Comparison of ENCODE assay signal across 11 cellular contexts in the genomic region with DNA sequence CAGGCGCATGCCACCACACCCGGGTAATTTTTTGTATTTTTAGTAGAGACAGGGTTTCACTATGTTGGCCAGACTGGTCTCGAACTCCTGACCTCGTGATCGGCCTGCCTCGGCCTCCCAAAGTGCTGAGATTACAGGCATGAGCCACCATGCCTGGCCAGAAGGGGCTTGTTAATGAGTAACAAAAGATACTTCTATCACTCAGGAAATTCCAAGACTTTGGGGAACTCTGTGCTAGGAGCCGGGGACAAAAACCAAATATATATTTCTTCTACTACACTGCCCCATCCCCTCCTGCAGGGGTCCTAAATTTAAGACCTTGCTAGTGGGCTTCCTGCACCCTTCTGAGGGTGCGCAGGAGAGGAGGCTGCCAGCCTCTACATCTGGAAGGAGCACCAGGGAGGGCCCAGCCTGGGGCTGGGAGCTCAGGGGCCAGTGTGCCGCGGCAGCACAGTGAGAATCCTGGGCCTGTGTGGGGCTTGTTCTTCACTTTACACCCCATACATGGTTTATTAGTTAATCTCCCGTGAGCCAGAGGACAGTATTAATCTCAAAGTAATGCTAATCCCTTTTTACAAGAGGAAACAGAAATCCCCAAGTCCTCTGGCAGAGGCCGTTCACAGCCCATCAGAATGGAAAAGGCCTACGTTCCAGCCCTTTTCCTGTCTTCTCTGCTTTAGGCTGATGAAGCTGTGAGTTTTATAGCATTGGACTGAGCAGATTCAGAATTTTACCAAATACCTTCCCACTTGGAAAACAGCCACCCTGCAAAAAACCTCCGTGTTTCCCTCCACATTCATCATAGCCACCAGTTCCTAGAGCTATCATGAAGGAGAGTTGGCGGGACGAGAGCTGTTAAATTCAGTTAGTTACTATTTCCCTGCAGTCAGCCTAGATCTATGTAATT. TPM values are rescaled to one million over a fixed set of nuclear protein-coding genes. Genes with fewer than 3 reads are reported as not detected.
DNase-seq lines count a peak whose midpoint lies in the region; ATAC-seq and TF ChIP-seq lines count a peak whose summit lies in the region.
"Had no signal": no experiment of that assay in that cellular context is flagged by ENCODE, and none has a peak within 500 bp of the region (broad histone marks: within the 10 kb centered on the region; RNA-seq: fewer than 3 reads in every experiment).

No MANE protein-coding gene starts in this region.

- intact Hi-C loops in Panc1 (cut with micrococcal nuclease; ENCODE audit: unreplicated experiment) = no loop called here
- intact Hi-C loops in activated CD4-positive, alpha-beta T cell treated with anti-CD3 and anti-CD28 coated beads, Interleukin-2, amount 10 ng/mL, durations not matched to agents 24 days and 14 days (cut with micrococcal nuclease) = no loop called here

- no peak overlapping the region for H3K4me3 Mint-ChIP-seq in activated CD4-positive, alpha-beta T cell treated with anti-CD3 and anti-CD28 coated beads, Interleukin-2, amount 10 ng/mL, durations not matched to agents 24 days and 14 days

- H3K36me3 ChIP-seq in BLaER1 treated with 17β-estradiol and CSF1 and Interleukin-3, amounts not matched to agents 10 nM and 100 nM = peaks cover 5 to 49% (median 30%) of the 10 kb centered on the region in 11 experiments; a peak in 19 of 22 replicates
- H3K36me3 ChIP-seq in Panc1 (ENCODE audit: control insufficient read depth, insufficient read depth, low read length) (no peaks in the 10 kb centered on the region), fibroblast of lung (ENCODE audit: control insufficient read depth, insufficient read depth, low read length) (peaks cover 3% of the 10 kb centered on the region), rectal smooth muscle tissue (ENCODE audit: control insufficient read depth, insufficient read depth, low read length) (no peaks in the 10 kb centered on the region)

- TF ChIP-seq CTCF in Panc1 (IDR thresholded peaks at IDR 0.05) (no peak), fibroblast of lung (conservative IDR thresholded peaks at IDR 0.05 in 1 of 2, IDR thresholded peaks at IDR 0.05 in 1 of 2; ENCODE audit: low read depth in 1 of 2, low read length in 2 of 2) (no peak)

- H3K4me3 ChIP-seq in BLaER1 treated with 17β-estradiol and CSF1 and Interleukin-3, amounts not matched to agents 10 nM and 100 nM = no peak overlapping the region
- H3K4me3 ChIP-seq in Panc1 (ENCODE audit: low read depth in 2 of 2, low read length in 2 of 2) = no peak overlapping the region
- no peak overlapping the region for H3K4me3 ChIP-seq in fibroblast of lung (replicated peaks in 1 of 4; ENCODE audit: control extremely low read depth in 1 of 4, insufficient read depth in 1 of 4, low read depth in 3 of 4, low read length in 4 of 4)
- H3K4me3 ChIP-seq in rectal smooth muscle tissue (ENCODE audit: low read length) = no peak overlapping the region
- H3K4me3 ChIP-seq: K562 had no signal

- in situ Hi-C loops in Panc1 (cut with HindIII; ENCODE audit: low pct_unique_long_range_greater_than_20kb, low sequenced_read_pairs) = no loop called here

- peak overlapping the region in 9 of 11 experiments; percentile 4 to 66 (median 53); a peak in 11 of 22 replicates for H3K27ac ChIP-seq in BLaER1 treated with 17β-estradiol and CSF1 and Interleukin-3, amounts not matched to agents 10 nM and 100 nM
- H3K27ac ChIP-seq in Panc1 (ENCODE audit: low read length) (peak overlapping the region; percentile 83), fibroblast of lung (ENCODE audit: insufficient read depth, low read length) (peak overlapping the region; percentile 80), rectal smooth muscle tissue (ENCODE audit: low read depth, low read length) (peak overlapping the region; percentile 55)

- H4K20me1 ChIP-seq in BLaER1 treated with 17β-estradiol and CSF1 and Interleukin-3, amounts not matched to agents 10 nM and 100 nM = peaks cover 46 to 99% (median 73%) of the 10 kb centered on the region in 11 experiments; a peak in 21 of 22 replicates
- H4K20me1 ChIP-seq in fibroblast of lung (ENCODE audit: control insufficient read depth, extremely low read depth, insufficient read depth, low read length) = no peaks in the 10 kb centered on the region

- no peaks in the 10 kb centered on the region for H3K27me3 Mint-ChIP-seq in activated CD4-positive, alpha-beta T cell treated with anti-CD3 and anti-CD28 coated beads, Interleukin-2, amount 10 ng/mL, durations not matched to agents 24 days and 14 days

- no peak overlapping the region for H3K27ac Mint-ChIP-seq in activated CD4-positive, alpha-beta T cell treated with anti-CD3 and anti-CD28 coated beads, Interleukin-2, amount 10 ng/mL, durations not matched to agents 24 days and 14 days

- peak overlapping the region; percentile 70 to 88 (median 81) for H3K4me2 ChIP-seq in BLaER1 treated with 17β-estradiol and CSF1 and Interleukin-3, amounts not matched to agents 10 nM and 100 nM
- peak overlapping the region; percentile 20 for H3K4me2 ChIP-seq in fibroblast of lung (ENCODE audit: extremely low read depth, insufficient read depth, low read length)

- H3K4me1 Mint-ChIP-seq in activated CD4-positive, alpha-beta T cell treated with anti-CD3 and anti-CD28 coated beads, Interleukin-2, amount 10 ng/mL, durations not matched to agents 24 days and 14 days = peaks cover 7% of the 10 kb centered on the region

- DNase-seq in Panc1 (ENCODE audit: low read depth, low spot score) = no peak
- DNase-seq in fibroblast of lung (ENCODE audit: low read depth in 2 of 2) = peak in 1 of 2 donors; percentile 54
- no peak for DNase-seq in activated CD8-positive, alpha-beta memory T cell treated with anti-CD3 and anti-CD28 coated beads for 24 hours
- DNase-seq in activated CD4-positive, alpha-beta T cell treated with anti-CD3 and anti-CD28 coated beads, Interleukin-2, amount 10 ng/mL, durations not matched to agents 24 days and 14 days = no peak
- no peak for DNase-seq in epidermal melanocyte (ENCODE audit: insufficient read length, low spot score)
- DNase-seq in NCI-H748 (lab: John Stamatoyannopoulos, UW; ENCODE audit: unreplicated experiment) = no peak
- DNase-seq: activated CD4-positive, CD25-positive, alpha-beta regulatory T cell; COR-L47 had no signal

- no peaks in the 10 kb centered on the region for H3K27me3 ChIP-seq in BLaER1 treated with 17β-estradiol and CSF1 and Interleukin-3, amounts not matched to agents 10 nM and 100 nM
- no peaks in the 10 kb centered on the region for H3K27me3 ChIP-seq in Panc1 (ENCODE audit: control insufficient read depth, insufficient read depth, low read length)
- no peaks in the 10 kb centered on the region for H3K27me3 ChIP-seq in fibroblast of lung (ENCODE audit: control insufficient read depth, insufficient read depth, low read length)
- H3K27me3 ChIP-seq in rectal smooth muscle tissue (ENCODE audit: control insufficient read depth, insufficient read depth, low read length) = no peaks in the 10 kb centered on the region

- H3K36me3 Mint-ChIP-seq in activated CD4-positive, alpha-beta T cell treated with anti-CD3 and anti-CD28 coated beads, Interleukin-2, amount 10 ng/mL, durations not matched to agents 24 days and 14 days (ENCODE audit: low read depth) = peaks cover 4% of the 10 kb centered on the region

- peaks cover 12% of the 10 kb centered on the region for H3K79me2 ChIP-seq in fibroblast of lung (ENCODE audit: control insufficient read depth, insufficient read depth, low read length)

- POLR2A ChIA-PET in Panc1 (lab: Charles Lee) = no interaction called here

- peak overlapping the region; percentile 23 to 56 (median 43); a peak in 15 of 22 replicates for H3K9ac ChIP-seq in BLaER1 treated with 17β-estradiol and CSF1 and Interleukin-3, amounts not matched to agents 10 nM and 100 nM
- no peak overlapping the region for H3K9ac ChIP-seq in fibroblast of lung (ENCODE audit: insufficient read depth, low read length)
- H3K9ac ChIP-seq in rectal smooth muscle tissue (ENCODE audit: low read length) = no peak overlapping the region

- peaks cover 63 to 75% (median 66%) of the 10 kb centered on the region in 10 experiments for H3K4me1 ChIP-seq in BLaER1 treated with 17β-estradiol and CSF1 and Interleukin-3, amounts not matched to agents 10 nM and 100 nM
- H3K4me1 ChIP-seq in Panc1 (ENCODE audit: control insufficient read depth, insufficient read depth, low read length) = peaks cover 35% of the 10 kb centered on the region
- H3K4me1 ChIP-seq in fibroblast of lung (ENCODE audit: control insufficient read depth, extremely low read depth, insufficient read depth, low read length) = peaks cover 32% of the 10 kb centered on the region
- H3K4me1 ChIP-seq in rectal smooth muscle tissue (ENCODE audit: control insufficient read depth, insufficient read depth, low read length) = peaks cover 33% of the 10 kb centered on the region

- no peak overlapping the region for H2AFZ ChIP-seq in fibroblast of lung (ENCODE audit: low read length)

- no TSS peak for BruUV-seq in Panc1 (replicated peaks; lab: Mats Ljungman, UMichigan)

- ATAC-seq in Panc1 = no peak

- no peaks in the 10 kb centered on the region for H3K9me3 ChIP-seq in BLaER1 treated with 17β-estradiol and CSF1 and Interleukin-3, amounts not matched to agents 10 nM and 100 nM (replicated peaks in 1 of 11)
- H3K9me3 ChIP-seq in Panc1 (ENCODE audit: control insufficient read depth, insufficient read depth, low read depth, low read length) (no peaks in the 10 kb centered on the region), fibroblast of lung (ENCODE audit: control insufficient read depth, insufficient read depth, low read depth, low read length) (no peaks in the 10 kb centered on the region)

- CTCF ChIA-PET in Panc1 (lab: Charles Lee) = interaction anchor here (0.5 kb wide), 1 partner anchor 138 kb away, joined by 3 read pairs; no protein-coding TSS in a partner anchor

- no peaks in the 10 kb centered on the region for H3K9me3 Mint-ChIP-seq in activated CD4-positive, alpha-beta T cell treated with anti-CD3 and anti-CD28 coated beads, Interleukin-2, amount 10 ng/mL, durations not matched to agents 24 days and 14 days

RNA-seq across cellular contexts. Expression of a gene that starts 44.4 kb away (rescaled TPM):
- total RNA-seq in Panc1 (2021; ENCODE audit: unreplicated experiment) (3.6 TPM), fibroblast of lung (0.26 and 0.33 TPM in 2 replicates)
- 3.2 TPM for polyA plus RNA-seq in Panc1 (2012; ENCODE audit: insufficient read length)
- 0.22 and 0.34 TPM in 2 replicates for polyA plus RNA-seq in fibroblast of lung
- polyA plus RNA-seq in fibroblast of lung (2012) = 0.84 and 0.88 TPM in 2 replicates
- polyA minus RNA-seq in fibroblast of lung (ENCODE audit: low replicate concordance) = 0.44 and 0.71 TPM in 2 replicates
- total RNA-seq in activated CD4-positive, alpha-beta T cell treated with anti-CD3 and anti-CD28 coated beads, Interleukin-2, amount 10 ng/mL, durations not matched to agents 24 days and 14 days = 0.21 and 0.47 TPM in 2 replicates

Comparison
In these comparisons a context has a peak if more than half of its experiments do, and no peak if none do; other contexts are left out.
1. H3K9ac ChIP-seq: peak in BLaER1 treated with 17β-estradiol and CSF1 and Interleukin-3, amounts not matched to agents 10 nM and 100 nM (11 of 11); none in fibroblast of lung (single experiment) and rectal smooth muscle tissue (single experiment).
2. Peak in every context shown above with its lines, with median percentiles within 50 percentile points of each other: H3K27ac ChIP-seq.